ENCODE assay signal across 8 cellular contexts in genomic region chr19:4968462-4969291, GRCh38. TPM values are rescaled to one million over a fixed set of nuclear protein-coding genes. Genes with fewer than 3 reads are reported as not detected.
DNase-seq lines count a peak whose midpoint lies in the region; ATAC-seq and TF ChIP-seq lines count a peak whose summit lies in the region.

Gene KDM4B (plus strand): TSS chr19:4969113. CDS start chr19:5032891, 63,778 bp downstream.

- intact Hi-C loops in activated CD4-positive, alpha-beta T cell treated with anti-CD3 and anti-CD28 coated beads, Interleukin-2, amount 10 ng/mL, durations not matched to agents 24 days and 14 days (cut with micrococcal nuclease), result loop anchor here (1.0 kb wide), 3 partner anchors 57 to 244 kb away; partner anchors contain the start of gene FEM1A

- CTCF ChIA-PET in BJ (lab: Yijun Ruan, JAX), result interaction anchor here (0.6 to 1.7 kb wide), 7 partner anchors 17 to 160 kb away, joined by 3 to 8 read pairs (median 3); no protein-coding TSS in a partner anchor

- POLR2A ChIA-PET in BJ (lab: Charles Lee), result interaction anchor here (0.7 to 1.2 kb wide), 3 partner anchors 10 to 57 kb away, joined by 3 to 6 read pairs (median 5); no protein-coding TSS in a partner anchor

- no peaks in the 10 kb centered on the region for H3K27me3 ChIP-seq in BJ (ENCODE audit: control insufficient read depth, insufficient read depth, low read length)

- no peaks in the 10 kb centered on the region for H3K9me3 Mint-ChIP-seq in activated CD4-positive, alpha-beta T cell treated with anti-CD3 and anti-CD28 coated beads, Interleukin-2, amount 10 ng/mL, durations not matched to agents 24 days and 14 days

- peak within 1 kb of the TSS; percentile 83 for H3K4me3 ChIP-seq in BJ (ENCODE audit: low read depth, low read length)

- TF ChIP-seq CTCF in BJ (IDR thresholded peaks at IDR 0.05; ENCODE audit: insufficient read depth, low read depth, low read length), result no peak

- H3K36me3 ChIP-seq in BJ (ENCODE audit: control insufficient read depth, insufficient read depth, low read length), result no peaks in the 10 kb centered on the region

- no peaks in the 10 kb centered on the region for H3K27me3 Mint-ChIP-seq in activated CD4-positive, alpha-beta T cell treated with anti-CD3 and anti-CD28 coated beads, Interleukin-2, amount 10 ng/mL, durations not matched to agents 24 days and 14 days

- H3K4me3 Mint-ChIP-seq in activated CD4-positive, alpha-beta T cell treated with anti-CD3 and anti-CD28 coated beads, Interleukin-2, amount 10 ng/mL, durations not matched to agents 24 days and 14 days, result peak within 1 kb of the TSS; percentile 98

- ATAC-seq in GM19324 (IDR thresholded peaks at IDR 0.05; ENCODE audit: low FRiP score, unreplicated experiment) (peak; percentile 94), HG03469 (IDR thresholded peaks at IDR 0.05; ENCODE audit: unreplicated experiment) (peak; percentile 81), left lobe of liver (peak; percentile 84)

- DNase-seq in BJ (ENCODE audit: low read depth), result peak; percentile 97
- peak; percentile 82 for DNase-seq in NCI-H526 treated with DMSO at 0.1 percent for 48 hours (lab: John Stamatoyannopoulos, UW)
- DNase-seq in activated CD4-positive, alpha-beta T cell treated with anti-CD3 and anti-CD28 coated beads, Interleukin-2, amount 10 ng/mL, durations not matched to agents 24 days and 14 days, result peak; percentile 100
- DNase-seq in cortex of kidney (lab: John Stamatoyannopoulos, UW), result peak; percentile 84
- peak; percentile 100 for DNase-seq in left lobe of liver (ENCODE audit: low spot score)
- peak; percentile 99 for DNase-seq in stimulated activated CD4-positive, alpha-beta T cell treated with anti-CD3 and anti-CD28 coated beads, Interleukin-2, amount 100 ng/mL, for 4 hours (ENCODE audit: low read depth)

- H3K27ac Mint-ChIP-seq in activated CD4-positive, alpha-beta T cell treated with anti-CD3 and anti-CD28 coated beads, Interleukin-2, amount 10 ng/mL, durations not matched to agents 24 days and 14 days, result peak within 1 kb of the TSS; percentile 94

- H3K4me1 Mint-ChIP-seq in activated CD4-positive, alpha-beta T cell treated with anti-CD3 and anti-CD28 coated beads, Interleukin-2, amount 10 ng/mL, durations not matched to agents 24 days and 14 days, result peaks cover 39% of the 10 kb centered on the region

- H3K36me3 Mint-ChIP-seq in activated CD4-positive, alpha-beta T cell treated with anti-CD3 and anti-CD28 coated beads, Interleukin-2, amount 10 ng/mL, durations not matched to agents 24 days and 14 days (ENCODE audit: low read depth), result peaks cover 28% of the 10 kb centered on the region

RNA-seq across cellular contexts. Expression of gene KDM4B, which starts in this region (rescaled TPM):
- polyA plus RNA-seq in BJ (2011; rRNA removed), result 10.5 and 15.2 TPM in 2 replicates
- 32.3 and 40.0 TPM in 2 replicates for polyA minus RNA-seq in BJ (2011; rRNA and poly(A)+ RNA removed)
- total RNA-seq in activated CD4-positive, alpha-beta T cell treated with anti-CD3 and anti-CD28 coated beads, Interleukin-2, amount 10 ng/mL, durations not matched to agents 24 days and 14 days, result 49.2 and 52.0 TPM in 2 replicates
- 38.1 TPM for total RNA-seq in left lobe of liver

Comparison
In these comparisons a context has a peak if more than half of its experiments do, and no peak if none do; other contexts are left out.
1. Peak in every context shown above with its lines: DNase-seq, ATAC-seq and H3K4me3 ChIP-seq.